Comparison of ENCODE assay signal across 24 cellular contexts in the genomic region with DNA sequence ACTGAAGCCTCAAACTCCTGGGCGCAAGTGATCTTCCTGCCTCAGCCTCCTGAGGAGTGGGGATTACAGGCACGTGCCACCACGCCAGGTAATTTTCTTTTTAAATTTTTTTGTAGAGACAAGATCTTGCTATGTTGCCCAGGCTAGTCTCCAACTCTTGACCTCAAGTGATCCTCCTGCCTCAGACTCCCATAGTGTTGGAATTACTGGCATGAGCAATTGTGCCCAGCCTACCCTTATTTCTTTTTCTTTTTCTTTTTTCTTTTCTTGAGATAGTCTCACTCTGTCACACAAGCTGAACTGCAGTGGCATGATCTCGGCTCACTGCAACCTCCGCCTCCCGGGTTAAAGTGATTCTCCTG.
DNase-seq lines count a peak whose midpoint lies in the region; ATAC-seq and TF ChIP-seq lines count a peak whose summit lies in the region.
"Had no signal": no experiment of that assay in that cellular context is flagged by ENCODE, and none has a peak within 500 bp of the region (broad histone marks: within the 10 kb centered on the region; RNA-seq: fewer than 3 reads in every experiment).

No MANE protein-coding gene starts in this region.

- whole genome bisulfite sequencing in psoas muscle, 3 donors = 93 to 96% (median 95%) methylated on average over 6 of the region's 6 CpGs
- WGBS in lower leg skin, 2 donors = 98% methylated on average over 6 of the region's 6 CpGs

- H3K4me3 ChIP-seq in SJCRH30 = no peak overlapping the region
- H3K4me3 ChIP-seq in neutrophil (ENCODE audit: low read depth in 1 of 2, low read length in 1 of 2) = no peak overlapping the region
- H3K4me3 ChIP-seq in psoas muscle = no peak overlapping the region
- H3K4me3 ChIP-seq in lower leg skin (ENCODE audit: low read depth, poor library complexity, severe bottlenecking) = no peak overlapping the region
- H3K4me3 ChIP-seq: A549, GM12878, MG63, SJSA1 had no signal

- no peak for TF ChIP-seq CTCF in neutrophil (IDR thresholded peaks at IDR 0.05)
- TF ChIP-seq CTCF in psoas muscle (IDR thresholded peaks at IDR 0.05) = no peak
- TF ChIP-seq CTCF in lower leg skin (IDR thresholded peaks at IDR 0.05) = no peak

- H3K4me1 ChIP-seq in SJCRH30 = peaks cover 17% of the 10 kb centered on the region
- H3K4me1 ChIP-seq in neutrophil (ENCODE audit: control insufficient read depth in 1 of 2, insufficient read depth in 1 of 2, low read depth in 1 of 2, low read length in 1 of 2) = peaks cover 6 to 9% of the 10 kb centered on the region in 2 experiments
- H3K4me1 ChIP-seq in psoas muscle = no peaks in the 10 kb centered on the region
- H3K4me1 ChIP-seq: A549, SJSA1 had no signal

- no peak overlapping the region for H3K4me3 Mint-ChIP-seq in stimulated activated naive CD8-positive, alpha-beta T cell treated with anti-CD3 and anti-CD28 coated beads, Interleukin-15, amount 100 ng/mL, for 72 hours
- H3K4me3 Mint-ChIP-seq: CD4-positive, alpha-beta memory T cell had no signal

- H3K9me3 ChIP-seq in SJCRH30 (replicated peaks) (0 out of 2 replicates have a peak, but pooled peaks cover 5% of the 10 kb centered on the region), neutrophil (no peaks in the 10 kb centered on the region), psoas muscle (no peaks in the 10 kb centered on the region)
- H3K9me3 ChIP-seq: A549, MG63, SJSA1 had no signal

- DNase-seq in stimulated activated naive CD8-positive, alpha-beta T cell treated with anti-CD3 and anti-CD28 coated beads, Interleukin-15, amount 100 ng/mL, for 72 hours = no peak
- no peak for DNase-seq in stimulated activated naive CD8-positive, alpha-beta T cell treated with anti-CD3 and anti-CD28 coated beads, Interleukin-15, Interleukin-2, amounts not matched to agents 100 U/mL and 50 U/mL, for 24 hours
- DNase-seq in SJCRH30 (no peak), psoas muscle (no peak), lower leg skin (ENCODE audit: low spot score in 2 of 2) (no peak)
- DNase-seq: C1 segment of cervical spinal cord; CD4-positive, alpha-beta memory T cell; COR-L47; DMS53; KBM-7; MG63; NCI-H1105 treated with DMSO at 0.1 percent for 48 hours; NCI-H146; NCI-H1930; NCI-H446; NCI-H524 treated with DMSO at 0.1 percent for 48 hours; NCI-H82; NK-92 treated with Interleukin-12 subunit alpha and Interleukin-12 subunit beta, amount 100 ng/mL, for 24 hours; PC-3 had no signal

- no peaks in the 10 kb centered on the region for H3K27me3 Mint-ChIP-seq in stimulated activated naive CD8-positive, alpha-beta T cell treated with anti-CD3 and anti-CD28 coated beads, Interleukin-15, amount 100 ng/mL, for 72 hours
- H3K27me3 Mint-ChIP-seq: CD4-positive, alpha-beta memory T cell had no signal

- H3K36me3 ChIP-seq in SJCRH30 (peaks cover 13% of the 10 kb centered on the region; the same call in 1 of the 2 replicates), neutrophil (peaks cover 56% of the 10 kb centered on the region), psoas muscle (ENCODE audit: insufficient read depth in 1 of 2, low read depth in 1 of 2) (peaks cover 0 to 74% of the 10 kb centered on the region in 2 donors)
- H3K36me3 ChIP-seq: SJSA1 had no signal

- intact Hi-C loops in psoas muscle (cut with DNase I) = no loop called here
- intact Hi-C loops in lower leg skin (cut with DNase I; ENCODE audit: low total_unique reads) = no loop called here

- H3K27me3 ChIP-seq in SJCRH30 = no peaks in the 10 kb centered on the region
- H3K27me3 ChIP-seq in neutrophil = no peaks in the 10 kb centered on the region
- H3K27me3 ChIP-seq in psoas muscle (ENCODE audit: insufficient read depth in 3 of 3, low read length in 2 of 3) = no peaks in the 10 kb centered on the region
- H3K27me3 ChIP-seq: MG63, SJSA1 had no signal

- H3K27ac ChIP-seq in SJCRH30 = peak overlapping the region; percentile 53; the same call in 1 of the 2 replicates
- H3K27ac ChIP-seq in neutrophil = peak overlapping the region; percentile 70
- H3K27ac ChIP-seq in psoas muscle = no peak overlapping the region
- H3K27ac ChIP-seq: A549, SJSA1 had no signal

- ATAC-seq in stimulated activated naive CD8-positive, alpha-beta T cell treated with anti-CD3 and anti-CD28 coated beads, Interleukin-15, amount 100 ng/mL, for 72 hours = no peak
- ATAC-seq in stimulated activated naive CD8-positive, alpha-beta T cell treated with anti-CD3 and anti-CD28 coated beads, Interleukin-15, Interleukin-2, amounts not matched to agents 100 U/mL and 50 U/mL, for 24 hours = no peak
- ATAC-seq in psoas muscle (no peak), HG03108 (IDR thresholded peaks at IDR 0.05; ENCODE audit: unreplicated experiment) (no peak)
- ATAC-seq: A549, GM12878, PC-3 had no signal

- H3K9me3 Mint-ChIP-seq in stimulated activated naive CD8-positive, alpha-beta T cell treated with anti-CD3 and anti-CD28 coated beads, Interleukin-15, amount 100 ng/mL, for 72 hours = no peaks in the 10 kb centered on the region

- peaks cover under 1% of the 10 kb centered on the region for H3K4me1 Mint-ChIP-seq in stimulated activated naive CD8-positive, alpha-beta T cell treated with anti-CD3 and anti-CD28 coated beads, Interleukin-15, amount 100 ng/mL, for 72 hours

- TF ChIP-seq POLR2A in lower leg skin (IDR thresholded peaks at IDR 0.05) = no peak

- peak overlapping the region; percentile 13 to 54 for H3K27ac Mint-ChIP-seq in stimulated activated naive CD8-positive, alpha-beta T cell treated with anti-CD3 and anti-CD28 coated beads, Interleukin-15, amount 100 ng/mL, for 72 hours
